In the genomic region with DNA sequence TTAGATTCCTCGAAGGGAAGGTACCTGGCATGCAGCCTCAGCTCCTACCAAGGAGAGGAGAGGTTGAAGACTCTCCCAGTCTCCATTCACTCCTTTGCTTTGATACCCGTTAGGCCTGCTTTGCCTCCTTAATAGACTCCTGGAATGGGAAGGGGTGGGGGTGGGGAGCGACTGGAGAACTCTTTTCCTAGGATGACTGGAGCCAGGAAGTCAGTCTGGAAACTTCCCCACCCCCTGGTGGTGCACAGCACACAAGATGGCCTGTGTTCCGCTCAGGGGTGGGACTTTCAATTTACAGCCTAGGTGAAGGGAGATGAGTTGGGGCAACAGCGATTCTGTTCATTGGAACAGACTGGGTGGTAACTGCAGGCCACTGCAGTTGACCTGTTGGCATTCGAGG, we compare ENCODE assay signal across 1 cellular context.
TF ChIP-seq lines count a peak whose summit lies in the region.

No MANE protein-coding gene starts in this region.

TF ChIP-seq in HEK293, 187 proteins besides CTCF, POLR2A, EP300 and RAD21 (continued from another document):
- TF ChIP-seq, protein P1, sequence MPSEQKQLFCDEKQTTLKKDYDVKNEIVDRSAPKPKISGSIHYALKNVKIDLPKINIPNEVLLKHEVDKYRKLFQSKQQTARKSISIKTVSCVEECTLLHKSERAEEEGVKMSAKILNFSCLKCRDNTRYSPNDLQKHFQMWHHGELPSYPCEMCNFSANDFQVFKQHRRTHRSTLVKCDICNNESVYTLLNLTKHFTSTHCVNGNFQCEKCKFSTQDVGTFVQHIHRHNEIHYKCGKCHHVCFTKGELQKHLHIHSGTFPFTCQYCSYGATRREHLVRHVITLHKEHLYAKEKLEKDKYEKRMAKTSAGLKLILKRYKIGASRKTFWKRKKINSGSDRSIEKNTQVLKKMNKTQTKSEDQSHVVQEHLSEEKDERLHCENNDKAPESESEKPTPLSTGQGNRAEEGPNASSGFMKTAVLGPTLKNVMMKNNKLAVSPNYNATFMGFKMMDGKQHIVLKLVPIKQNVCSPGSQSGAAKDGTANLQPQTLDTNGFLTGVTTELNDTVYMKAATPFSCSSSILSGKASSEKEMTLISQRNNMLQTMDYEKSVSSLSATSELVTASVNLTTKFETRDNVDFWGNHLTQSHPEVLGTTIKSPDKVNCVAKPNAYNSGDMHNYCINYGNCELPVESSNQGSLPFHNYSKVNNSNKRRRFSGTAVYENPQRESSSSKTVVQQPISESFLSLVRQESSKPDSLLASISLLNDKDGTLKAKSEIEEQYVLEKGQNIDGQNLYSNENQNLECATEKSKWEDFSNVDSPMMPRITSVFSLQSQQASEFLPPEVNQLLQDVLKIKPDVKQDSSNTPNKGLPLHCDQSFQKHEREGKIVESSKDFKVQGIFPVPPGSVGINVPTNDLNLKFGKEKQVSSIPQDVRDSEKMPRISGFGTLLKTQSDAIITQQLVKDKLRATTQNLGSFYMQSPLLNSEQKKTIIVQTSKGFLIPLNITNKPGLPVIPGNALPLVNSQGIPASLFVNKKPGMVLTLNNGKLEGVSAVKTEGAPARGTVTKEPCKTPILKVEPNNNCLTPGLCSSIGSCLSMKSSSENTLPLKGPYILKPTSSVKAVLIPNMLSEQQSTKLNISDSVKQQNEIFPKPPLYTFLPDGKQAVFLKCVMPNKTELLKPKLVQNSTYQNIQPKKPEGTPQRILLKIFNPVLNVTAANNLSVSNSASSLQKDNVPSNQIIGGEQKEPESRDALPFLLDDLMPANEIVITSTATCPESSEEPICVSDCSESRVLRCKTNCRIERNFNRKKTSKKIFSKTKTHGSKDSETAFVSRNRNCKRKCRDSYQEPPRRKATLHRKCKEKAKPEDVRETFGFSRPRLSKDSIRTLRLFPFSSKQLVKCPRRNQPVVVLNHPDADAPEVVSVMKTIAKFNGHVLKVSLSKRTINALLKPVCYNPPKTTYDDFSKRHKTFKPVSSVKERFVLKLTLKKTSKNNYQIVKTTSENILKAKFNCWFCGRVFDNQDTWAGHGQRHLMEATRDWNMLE (tag by site-specific recombination; conservative IDR thresholded peaks at IDR 0.05; ENCODE audit: low read depth): no peak
- TF ChIP-seq ZNF792 (tag by site-specific recombination; IDR thresholded peaks at IDR 0.05) (no peak), ZNF571 (tag by site-specific recombination; IDR thresholded peaks at IDR 0.05) (no peak), ZNF623 (tag by site-specific recombination; IDR thresholded peaks at IDR 0.05) (no peak)
